Comparison of ENCODE assay signal across 8 cellular contexts in genomic region chr17:77881545-77881944, GRCh38.
DNase-seq lines count a peak whose midpoint lies in the region; ATAC-seq and TF ChIP-seq lines count a peak whose summit lies in the region.

No MANE protein-coding gene starts in this region.

- ATAC-seq in GM21423 (IDR thresholded peaks at IDR 0.05; ENCODE audit: unreplicated experiment) (peak; percentile 82), naive B cell (ENCODE audit: low read depth in 2 of 2) (peak; percentile 74 to 76)
- ATAC-seq in activated CD4-positive, alpha-beta T cell treated with anti-CD3 and anti-CD28 coated beads for 36 hours, result peak; percentile 40
- ATAC-seq in stimulated activated naive CD8-positive, alpha-beta T cell treated with anti-CD3 and anti-CD28 coated beads, Interleukin-15, Interleukin-2, amounts not matched to agents 100 U/mL and 50 U/mL, for 24 hours, result peak; percentile 57

- no peaks in the 10 kb centered on the region for H3K9me3 ChIP-seq in HUES48 (ENCODE audit: control insufficient read depth, insufficient read depth, low read length)

- H3K4me1 ChIP-seq in HUES48 (ENCODE audit: control insufficient read depth, insufficient read depth, low read length), result no peaks in the 10 kb centered on the region; the same call in 1 of the 2 replicates

- DNase-seq in CD14-positive monocyte (ENCODE audit: low spot score) (peak; percentile 95), naive B cell (peak; percentile 94), COR-L47 (lab: John Stamatoyannopoulos, UW) (no peak)
- peak; percentile 78 for DNase-seq in activated CD4-positive, alpha-beta T cell treated with anti-CD3 and anti-CD28 coated beads for 36 hours
- DNase-seq in stimulated activated naive CD8-positive, alpha-beta T cell treated with anti-CD3 and anti-CD28 coated beads, Interleukin-15, Interleukin-2, amounts not matched to agents 100 U/mL and 50 U/mL, for 24 hours, result peak; percentile 77

- peaks cover 0 to 9% (median 6%) of the 10 kb centered on the region in 7 donors for H3K9me3 Mint-ChIP-seq in CD14-positive monocyte
- H3K9me3 Mint-ChIP-seq in activated CD4-positive, alpha-beta T cell treated with anti-CD3 and anti-CD28 coated beads for 36 hours (ENCODE audit: low read depth), result no peaks in the 10 kb centered on the region
- no peaks in the 10 kb centered on the region for H3K9me3 Mint-ChIP-seq in dendritic cell treated with granulocyte-macrophage colony-stimulating factor and Interleukin-4, amounts not matched to agents 40 ng/mL and 50 ng/mL, for 4 days
- peaks cover 0 to 2% (median 0%) of the 10 kb centered on the region in 7 donors for H3K9me3 Mint-ChIP-seq in naive B cell

- H3K27me3 ChIP-seq in HUES48 (ENCODE audit: control insufficient read depth, insufficient read depth, low read length), result peaks cover 6% of the 10 kb centered on the region; the same call in 1 of the 2 replicates

- H3K27me3 Mint-ChIP-seq in CD14-positive monocyte (ENCODE audit: low read depth in 3 of 3) (peaks cover 14 to 33% (median 25%) of the 10 kb centered on the region in 3 donors), naive B cell (peaks cover 0 to 4% (median 0%) of the 10 kb centered on the region in 3 donors)
- no peaks in the 10 kb centered on the region for H3K27me3 Mint-ChIP-seq in activated CD4-positive, alpha-beta T cell treated with anti-CD3 and anti-CD28 coated beads for 36 hours
- peaks cover 66% of the 10 kb centered on the region for H3K27me3 Mint-ChIP-seq in dendritic cell treated with granulocyte-macrophage colony-stimulating factor and Interleukin-4, amounts not matched to agents 40 ng/mL and 50 ng/mL, for 4 days

- POLR2A ChIA-PET in activated CD4-positive, alpha-beta T cell treated with anti-CD3 and anti-CD28 coated beads for 36 hours (lab: Charles Lee), result interaction anchor here (1.0 to 1.1 kb wide), 3 partner anchors 9 to 138 kb away, joined by 3 to 4 read pairs (median 4); partner anchors contain the start of gene TNRC6C

- no peak overlapping the region for H3K9ac ChIP-seq in HUES48 (ENCODE audit: low read depth, low read length)

- H3K27ac Mint-ChIP-seq in CD14-positive monocyte (peak overlapping the region; percentile 94 to 99 (median 97)), naive B cell (peak overlapping the region; percentile 94 to 100 (median 100))
- peak overlapping the region; percentile 90 for H3K27ac Mint-ChIP-seq in activated CD4-positive, alpha-beta T cell treated with anti-CD3 and anti-CD28 coated beads for 36 hours
- peak overlapping the region; percentile 76 for H3K27ac Mint-ChIP-seq in dendritic cell treated with granulocyte-macrophage colony-stimulating factor and Interleukin-4, amounts not matched to agents 40 ng/mL and 50 ng/mL, for 4 days

- no peak overlapping the region for H3K4me3 ChIP-seq in HUES48 (ENCODE audit: low read depth, low read length)

- peak overlapping the region; percentile 21 for H3K27ac ChIP-seq in HUES48 (ENCODE audit: low read depth, low read length)

- intact Hi-C loops in CD14-positive monocyte (cut with micrococcal nuclease), result loop anchor here (5.0 kb wide), 1 partner anchor 36 kb away; no protein-coding TSS in a partner anchor
- intact Hi-C loops in activated CD4-positive, alpha-beta T cell treated with anti-CD3 and anti-CD28 coated beads for 36 hours (cut with DNase I, micrococcal nuclease), result loop anchor here (1.0 to 5.0 kb wide), 3 partner anchors 38 to 234 kb away; no protein-coding TSS in a partner anchor
- intact Hi-C loops in dendritic cell treated with granulocyte-macrophage colony-stimulating factor and Interleukin-4, amounts not matched to agents 40 ng/mL and 50 ng/mL, for 4 days (cut with micrococcal nuclease), result loop anchor here (5.0 kb wide), 1 partner anchor 36 kb away; no protein-coding TSS in a partner anchor

- H3K4me1 Mint-ChIP-seq in CD14-positive monocyte (peaks cover 68% of the 10 kb centered on the region), naive B cell (peaks cover 58 to 85% (median 84%) of the 10 kb centered on the region in 3 donors)
- H3K4me1 Mint-ChIP-seq in activated CD4-positive, alpha-beta T cell treated with anti-CD3 and anti-CD28 coated beads for 36 hours, result peaks cover 77% of the 10 kb centered on the region
- peaks cover 72% of the 10 kb centered on the region for H3K4me1 Mint-ChIP-seq in dendritic cell treated with granulocyte-macrophage colony-stimulating factor and Interleukin-4, amounts not matched to agents 40 ng/mL and 50 ng/mL, for 4 days (ENCODE audit: low read depth)

- H3K36me3 ChIP-seq in HUES48 (ENCODE audit: control insufficient read depth, insufficient read depth, low read length), result no peaks in the 10 kb centered on the region

- TF ChIP-seq CTCF in CD14-positive monocyte (IDR thresholded peaks at IDR 0.05), result no peak

- H3K4me3 Mint-ChIP-seq in CD14-positive monocyte (peak overlapping the region; percentile 58 to 88), naive B cell (peak overlapping the region; percentile 67 to 95 (median 87))
- peak overlapping the region; percentile 43 for H3K4me3 Mint-ChIP-seq in activated CD4-positive, alpha-beta T cell treated with anti-CD3 and anti-CD28 coated beads for 36 hours
- peak overlapping the region; percentile 37 for H3K4me3 Mint-ChIP-seq in dendritic cell treated with granulocyte-macrophage colony-stimulating factor and Interleukin-4, amounts not matched to agents 40 ng/mL and 50 ng/mL, for 4 days

- CTCF ChIA-PET in activated CD4-positive, alpha-beta T cell treated with anti-CD3 and anti-CD28 coated beads for 36 hours (lab: Charles Lee), result no interaction called here

- H3K36me3 Mint-ChIP-seq in CD14-positive monocyte (peaks cover 5 to 15% of the 10 kb centered on the region in 2 donors), naive B cell (no peaks in the 10 kb centered on the region)
- H3K36me3 Mint-ChIP-seq in activated CD4-positive, alpha-beta T cell treated with anti-CD3 and anti-CD28 coated beads for 36 hours (ENCODE audit: low read depth), result peaks cover 2% of the 10 kb centered on the region
- H3K36me3 Mint-ChIP-seq in dendritic cell treated with granulocyte-macrophage colony-stimulating factor and Interleukin-4, amounts not matched to agents 40 ng/mL and 50 ng/mL, for 4 days (ENCODE audit: low read depth), result no peaks in the 10 kb centered on the region

Comparison
In these comparisons a context has a peak if more than half of its experiments do, and no peak if none do; other contexts are left out.
1. H3K4me3 Mint-ChIP-seq: peak in every context shown above with its lines; median percentile 87 in naive B cell; 73 in CD14-positive monocyte; 43 in activated CD4-positive, alpha-beta T cell treated with anti-CD3 and anti-CD28 coated beads for 36 hours; 37 in dendritic cell treated with granulocyte-macrophage colony-stimulating factor and Interleukin-4, amounts not matched to agents 40 ng/mL and 50 ng/mL, for 4 days.